ENCODE assay signal across 24 cellular contexts in the genomic region with DNA sequence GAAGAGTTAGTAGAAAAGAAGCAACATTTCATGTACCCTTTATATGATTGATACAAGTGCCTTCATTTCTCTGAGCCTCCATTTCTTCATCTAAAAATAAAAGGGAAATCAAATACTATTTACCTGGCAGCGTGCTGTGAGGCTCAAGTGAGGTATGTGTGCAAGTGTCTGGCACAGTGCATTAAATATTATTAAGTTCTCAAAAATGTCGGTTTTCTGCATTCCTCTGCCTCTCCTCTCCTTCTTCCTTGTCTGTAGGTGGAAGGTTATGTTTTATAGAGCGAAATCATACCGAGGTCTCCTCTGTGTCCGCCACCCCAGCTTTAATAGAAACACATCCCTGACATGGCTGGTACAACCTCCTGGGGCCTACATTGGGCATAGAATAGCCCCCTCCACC.
"Had no signal": no experiment of that assay in that cellular context is flagged by ENCODE, and none has a peak within 500 bp of the region (broad histone marks: within the 10 kb centered on the region; RNA-seq: fewer than 3 reads in every experiment).

No MANE protein-coding gene starts in this region.

- H3K79me2 ChIP-seq: hepatocyte had no signal

- H3K9me3 Mint-ChIP-seq: natural killer cell treated with Interleukin-12 subunit alpha and Interleukin-12 subunit beta and Interleukin-15 and Interleukin-18, amount 100 ng/mL, for 72 hours; stimulated activated naive CD8-positive, alpha-beta T cell treated with anti-CD3 and anti-CD28 coated beads, Interleukin-15, amount 100 ng/mL, for 72 hours had no signal

- H3K36me3 Mint-ChIP-seq: naive thymus-derived CD4-positive, alpha-beta T cell; natural killer cell treated with Interleukin-12 subunit alpha and Interleukin-12 subunit beta and Interleukin-15 and Interleukin-18, amount 100 ng/mL, for 72 hours; stimulated activated memory B cell treated with anti-CD40 and anti-IgM and Interleukin-4, amounts not matched to agents 10 μg/mL and 1 μg/mL and 100 μg/mL, for 72 hours had no signal

- H3K27me3 ChIP-seq: hepatocyte, ovary, right atrium auricular region, right lobe of liver, tibial nerve, uterus had no signal

- H3K4me2 ChIP-seq: hepatocyte, smooth muscle cell had no signal

- DNase-seq: islet precursor cell; left ventricle myocardium inferior; mesendoderm; midbrain; mucosa of descending colon; naive thymus-derived CD4-positive, alpha-beta T cell; ovary; right lobe of liver; stimulated activated CD4-positive, alpha-beta T cell treated with anti-CD3 and anti-CD28 coated beads, Interleukin-1b, Interleukin-23, amount 100 ng/mL, for 48 hours; stimulated activated CD4-positive, alpha-beta T cell treated with anti-CD3 and anti-CD28 coated beads, Interleukin-2, amount 100 ng/mL, for 48 hours; stimulated activated CD4-positive, alpha-beta T cell treated with anti-CD3 and anti-CD28 coated beads, Interleukin-4, amount 100 ng/mL, for 4 hours; stimulated activated CD8-positive, alpha-beta memory T cell treated with anti-CD3 and anti-CD28 coated beads, Interleukin-4, amount 100 ng/mL, for 48 hours; stimulated activated naive CD4-positive, alpha-beta T cell treated with Interleukin-2 at 50 U/mL for 16 hours; stimulated activated naive CD8-positive, alpha-beta T cell treated with anti-CD3 and anti-CD28 coated beads, Interleukin-15, amount 100 ng/mL, for 72 hours; substantia nigra; uterus had no signal

- H3K4me3 Mint-ChIP-seq: naive thymus-derived CD4-positive, alpha-beta T cell; natural killer cell treated with Interleukin-12 subunit alpha and Interleukin-12 subunit beta and Interleukin-15 and Interleukin-18, amount 100 ng/mL, for 72 hours; stimulated activated memory B cell treated with anti-CD40 and anti-IgM and Interleukin-4, amounts not matched to agents 10 μg/mL and 1 μg/mL and 100 μg/mL, for 72 hours; stimulated activated naive CD8-positive, alpha-beta T cell treated with anti-CD3 and anti-CD28 coated beads, Interleukin-15, amount 100 ng/mL, for 72 hours had no signal

- H3K9me3 ChIP-seq: left ventricle myocardium inferior, mucosa of descending colon, ovary, right atrium auricular region, right lobe of liver, tibial nerve, uterus had no signal

- H3K27ac Mint-ChIP-seq: naive thymus-derived CD4-positive, alpha-beta T cell; natural killer cell treated with Interleukin-12 subunit alpha and Interleukin-12 subunit beta and Interleukin-15 and Interleukin-18, amount 100 ng/mL, for 72 hours; progenitor cell of endocrine pancreas; stimulated activated memory B cell treated with anti-CD40 and anti-IgM and Interleukin-4, amounts not matched to agents 10 μg/mL and 1 μg/mL and 100 μg/mL, for 72 hours; stimulated activated naive CD8-positive, alpha-beta T cell treated with anti-CD3 and anti-CD28 coated beads, Interleukin-15, amount 100 ng/mL, for 72 hours had no signal

- H3K27ac ChIP-seq: hepatocyte, left ventricle myocardium inferior, ovary, right atrium auricular region, right lobe of liver, tibial nerve, uterus had no signal

- H3K4me3 ChIP-seq: hepatocyte, left ventricle myocardium inferior, lung, mucosa of descending colon, ovary, right atrium auricular region, right lobe of liver, smooth muscle cell, tibial nerve, uterus had no signal

- H3K4me1 ChIP-seq: left ventricle myocardium inferior, right atrium auricular region, right lobe of liver, tibial nerve, uterus had no signal

- H2AFZ ChIP-seq: hepatocyte had no signal

- H3K36me3 ChIP-seq: left ventricle myocardium inferior, ovary, right atrium auricular region, right lobe of liver, tibial nerve, uterus had no signal

- H3K4me1 Mint-ChIP-seq: naive thymus-derived CD4-positive, alpha-beta T cell; stimulated activated memory B cell treated with anti-CD40 and anti-IgM and Interleukin-4, amounts not matched to agents 10 μg/mL and 1 μg/mL and 100 μg/mL, for 72 hours; stimulated activated naive CD8-positive, alpha-beta T cell treated with anti-CD3 and anti-CD28 coated beads, Interleukin-15, amount 100 ng/mL, for 72 hours had no signal
